1 cellular context compared by ENCODE assay signal in the genomic region with DNA sequence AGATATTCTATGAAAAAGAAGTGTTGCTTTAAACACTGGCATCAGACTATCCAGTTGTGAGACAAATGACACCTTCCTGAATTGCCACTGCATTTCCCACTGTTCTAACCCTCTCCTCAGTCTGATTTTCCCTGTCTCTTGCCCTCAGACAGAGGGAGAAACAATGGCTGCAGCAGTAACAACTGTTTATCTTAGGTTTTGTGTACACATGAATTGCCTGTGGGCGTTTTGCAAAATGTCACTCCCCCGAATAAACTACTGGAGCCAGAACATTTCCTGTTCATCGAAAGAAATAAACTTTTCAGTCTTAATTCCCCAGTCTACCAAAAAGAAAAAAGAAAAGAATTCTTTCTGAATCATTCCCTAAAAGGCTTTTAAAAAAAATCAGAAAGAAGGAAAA.
TF ChIP-seq lines count a peak whose summit lies in the region.

No MANE protein-coding gene starts in this region.

TF ChIP-seq in HepG2, 621 proteins besides CTCF, POLR2A, EP300 and RAD21 (continued from another document):
- TF ChIP-seq FOXA3 (CRISPR knock-in tag; IDR thresholded peaks at IDR 0.05): peak; percentile 75
- TF ChIP-seq GATAD2A (CRISPR knock-in tag; IDR thresholded peaks at IDR 0.05): 0 out of 2 replicates have a peak, but pooled peaks have one; percentile 15
- TF ChIP-seq, protein P1, sequence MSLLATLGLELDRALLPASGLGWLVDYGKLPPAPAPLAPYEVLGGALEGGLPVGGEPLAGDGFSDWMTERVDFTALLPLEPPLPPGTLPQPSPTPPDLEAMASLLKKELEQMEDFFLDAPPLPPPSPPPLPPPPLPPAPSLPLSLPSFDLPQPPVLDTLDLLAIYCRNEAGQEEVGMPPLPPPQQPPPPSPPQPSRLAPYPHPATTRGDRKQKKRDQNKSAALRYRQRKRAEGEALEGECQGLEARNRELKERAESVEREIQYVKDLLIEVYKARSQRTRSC (CRISPR knock-in tag; IDR thresholded peaks at IDR 0.05; ENCODE audit: low read depth): no peak
- TF ChIP-seq ATF3 (CRISPR knock-in tag; IDR thresholded peaks at IDR 0.05): no peak
- TF ChIP-seq JDP2 (CRISPR knock-in tag; IDR thresholded peaks at IDR 0.05; ENCODE audit: borderline replicate concordance): no peak
- TF ChIP-seq ZSCAN20 (CRISPR knock-in tag; IDR thresholded peaks at IDR 0.05; ENCODE audit: borderline replicate concordance): no peak
- peak; percentile 22; the same call in 1 of the 2 replicates for TF ChIP-seq BCL6 (CRISPR knock-in tag; IDR thresholded peaks at IDR 0.05)
- TF ChIP-seq MAFF (IDR thresholded peaks at IDR 0.05; ENCODE audit: low read depth, low read length): no peak
- peak; percentile 50; the same call in 1 of the 2 replicates for TF ChIP-seq ZNF292 (CRISPR knock-in tag; IDR thresholded peaks at IDR 0.05; ENCODE audit: borderline replicate concordance, low read depth)
- no peak for TF ChIP-seq FOXP1 (IDR thresholded peaks at IDR 0.05)
- peak; percentile 50 for TF ChIP-seq FOXP1 (CRISPR knock-in tag; IDR thresholded peaks at IDR 0.05)
- TF ChIP-seq SNAI1 (CRISPR knock-in tag; IDR thresholded peaks at IDR 0.05; ENCODE audit: borderline replicate concordance): no peak
- TF ChIP-seq ZNF772 (CRISPR knock-in tag; IDR thresholded peaks at IDR 0.05): no peak
- TF ChIP-seq ZNF704 (CRISPR knock-in tag; IDR thresholded peaks at IDR 0.05; ENCODE audit: borderline replicate concordance): no peak
- TF ChIP-seq GZF1 (CRISPR knock-in tag; IDR thresholded peaks at IDR 0.05): no peak
- TF ChIP-seq ATF7-NPFF (CRISPR knock-in tag; IDR thresholded peaks at IDR 0.05; ENCODE audit: low read depth): no peak
- TF ChIP-seq MTA3 (CRISPR knock-in tag; IDR thresholded peaks at IDR 0.05): no peak
- TF ChIP-seq, protein P2, sequence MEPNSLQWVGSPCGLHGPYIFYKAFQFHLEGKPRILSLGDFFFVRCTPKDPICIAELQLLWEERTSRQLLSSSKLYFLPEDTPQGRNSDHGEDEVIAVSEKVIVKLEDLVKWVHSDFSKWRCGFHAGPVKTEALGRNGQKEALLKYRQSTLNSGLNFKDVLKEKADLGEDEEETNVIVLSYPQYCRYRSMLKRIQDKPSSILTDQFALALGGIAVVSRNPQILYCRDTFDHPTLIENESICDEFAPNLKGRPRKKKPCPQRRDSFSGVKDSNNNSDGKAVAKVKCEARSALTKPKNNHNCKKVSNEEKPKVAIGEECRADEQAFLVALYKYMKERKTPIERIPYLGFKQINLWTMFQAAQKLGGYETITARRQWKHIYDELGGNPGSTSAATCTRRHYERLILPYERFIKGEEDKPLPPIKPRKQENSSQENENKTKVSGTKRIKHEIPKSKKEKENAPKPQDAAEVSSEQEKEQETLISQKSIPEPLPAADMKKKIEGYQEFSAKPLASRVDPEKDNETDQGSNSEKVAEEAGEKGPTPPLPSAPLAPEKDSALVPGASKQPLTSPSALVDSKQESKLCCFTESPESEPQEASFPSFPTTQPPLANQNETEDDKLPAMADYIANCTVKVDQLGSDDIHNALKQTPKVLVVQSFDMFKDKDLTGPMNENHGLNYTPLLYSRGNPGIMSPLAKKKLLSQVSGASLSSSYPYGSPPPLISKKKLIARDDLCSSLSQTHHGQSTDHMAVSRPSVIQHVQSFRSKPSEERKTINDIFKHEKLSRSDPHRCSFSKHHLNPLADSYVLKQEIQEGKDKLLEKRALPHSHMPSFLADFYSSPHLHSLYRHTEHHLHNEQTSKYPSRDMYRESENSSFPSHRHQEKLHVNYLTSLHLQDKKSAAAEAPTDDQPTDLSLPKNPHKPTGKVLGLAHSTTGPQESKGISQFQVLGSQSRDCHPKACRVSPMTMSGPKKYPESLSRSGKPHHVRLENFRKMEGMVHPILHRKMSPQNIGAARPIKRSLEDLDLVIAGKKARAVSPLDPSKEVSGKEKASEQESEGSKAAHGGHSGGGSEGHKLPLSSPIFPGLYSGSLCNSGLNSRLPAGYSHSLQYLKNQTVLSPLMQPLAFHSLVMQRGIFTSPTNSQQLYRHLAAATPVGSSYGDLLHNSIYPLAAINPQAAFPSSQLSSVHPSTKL (CRISPR knock-in tag; IDR thresholded peaks at IDR 0.05): peak; percentile 51; the same call in 1 of the 2 replicates
- TF ChIP-seq, protein P3, sequence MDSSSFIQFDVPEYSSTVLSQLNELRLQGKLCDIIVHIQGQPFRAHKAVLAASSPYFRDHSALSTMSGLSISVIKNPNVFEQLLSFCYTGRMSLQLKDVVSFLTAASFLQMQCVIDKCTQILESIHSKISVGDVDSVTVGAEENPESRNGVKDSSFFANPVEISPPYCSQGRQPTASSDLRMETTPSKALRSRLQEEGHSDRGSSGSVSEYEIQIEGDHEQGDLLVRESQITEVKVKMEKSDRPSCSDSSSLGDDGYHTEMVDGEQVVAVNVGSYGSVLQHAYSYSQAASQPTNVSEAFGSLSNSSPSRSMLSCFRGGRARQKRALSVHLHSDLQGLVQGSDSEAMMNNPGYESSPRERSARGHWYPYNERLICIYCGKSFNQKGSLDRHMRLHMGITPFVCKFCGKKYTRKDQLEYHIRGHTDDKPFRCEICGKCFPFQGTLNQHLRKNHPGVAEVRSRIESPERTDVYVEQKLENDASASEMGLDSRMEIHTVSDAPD (CRISPR knock-in tag; IDR thresholded peaks at IDR 0.05): no peak
- TF ChIP-seq SAP130 (CRISPR knock-in tag; IDR thresholded peaks at IDR 0.05; ENCODE audit: low read depth): no peak
- TF ChIP-seq PAXIP1 (CRISPR knock-in tag; conservative IDR thresholded peaks at IDR 0.05): 0 out of 2 replicates have a peak, but pooled peaks have one; percentile 12
- TF ChIP-seq ZBTB7A (CRISPR knock-in tag; IDR thresholded peaks at IDR 0.05): no peak
- TF ChIP-seq TMF1 (CRISPR knock-in tag; IDR thresholded peaks at IDR 0.05; ENCODE audit: low read depth): no peak
- TF ChIP-seq SOX6 (IDR thresholded peaks at IDR 0.05): no peak
- TF ChIP-seq SOX6 (CRISPR knock-in tag; IDR thresholded peaks at IDR 0.05): peak; percentile 57; the same call in 1 of the 2 replicates
- TF ChIP-seq SOX13 (IDR thresholded peaks at IDR 0.05): no peak
- TF ChIP-seq SOX13 (CRISPR knock-in tag; conservative IDR thresholded peaks at IDR 0.05 in 1 of 2, IDR thresholded peaks at IDR 0.05 in 1 of 2): peak in 1 of 2 experiments; percentile 82; a peak in 2 of 4 replicates
- TF ChIP-seq ZNF350 (CRISPR knock-in tag; IDR thresholded peaks at IDR 0.05; ENCODE audit: borderline replicate concordance, low read depth): no peak
- no peak for TF ChIP-seq SAFB2 (CRISPR knock-in tag; IDR thresholded peaks at IDR 0.05; ENCODE audit: borderline replicate concordance, low read depth)
- no peak for TF ChIP-seq ZNF484 (CRISPR knock-in tag; IDR thresholded peaks at IDR 0.05; ENCODE audit: borderline replicate concordance, low read depth)
- TF ChIP-seq ZNF101 (CRISPR knock-in tag; IDR thresholded peaks at IDR 0.05; ENCODE audit: borderline replicate concordance, low read depth): no peak
- no peak for TF ChIP-seq GATAD1 (CRISPR knock-in tag; IDR thresholded peaks at IDR 0.05)
- TF ChIP-seq, protein P4, sequence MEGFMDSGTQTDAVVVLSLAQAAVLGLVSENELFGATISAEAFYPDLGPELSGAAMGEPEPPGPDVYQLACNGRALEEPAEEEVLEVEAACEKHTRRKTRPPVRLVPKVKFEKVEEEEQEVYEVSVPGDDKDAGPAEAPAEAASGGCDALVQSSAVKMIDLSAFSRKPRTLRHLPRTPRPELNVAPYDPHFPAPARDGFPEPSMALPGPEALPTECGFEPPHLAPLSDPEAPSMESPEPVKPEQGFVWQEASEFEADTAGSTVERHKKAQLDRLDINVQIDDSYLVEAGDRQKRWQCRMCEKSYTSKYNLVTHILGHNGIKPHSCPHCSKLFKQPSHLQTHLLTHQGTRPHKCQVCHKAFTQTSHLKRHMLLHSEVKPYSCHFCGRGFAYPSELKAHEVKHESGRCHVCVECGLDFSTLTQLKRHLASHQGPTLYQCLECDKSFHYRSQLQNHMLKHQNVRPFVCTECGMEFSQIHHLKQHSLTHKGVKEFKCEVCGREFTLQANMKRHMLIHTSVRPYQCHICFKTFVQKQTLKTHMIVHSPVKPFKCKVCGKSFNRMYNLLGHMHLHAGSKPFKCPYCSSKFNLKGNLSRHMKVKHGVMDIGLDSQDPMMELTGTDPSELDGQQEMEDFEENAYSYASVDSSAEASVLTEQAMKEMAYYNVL (CRISPR knock-in tag; IDR thresholded peaks at IDR 0.05; ENCODE audit: borderline replicate concordance): peak; percentile 74; the same call in 1 of the 2 replicates
- TF ChIP-seq ZFYVE20 (CRISPR knock-in tag; IDR thresholded peaks at IDR 0.05; ENCODE audit: borderline replicate concordance, low read depth): no peak
TF ChIP-seq in HepG2: peak in this region for 13.
